17 cellular contexts compared by ENCODE assay signal in genomic region chr5:178213748-178214151, GRCh38. TPM values are rescaled to one million over a fixed set of nuclear protein-coding genes. Genes with fewer than 3 reads are reported as not detected.
DNase-seq lines count a peak whose midpoint lies in the region; ATAC-seq, FAIRE-seq and TF ChIP-seq lines count a peak whose summit lies in the region.
"Had no signal": no experiment of that assay in that cellular context is flagged by ENCODE, and none has a peak within 500 bp of the region (broad histone marks: within the 10 kb centered on the region; RNA-seq: fewer than 3 reads in every experiment).

No MANE protein-coding gene starts in this region.

- no peaks in the 10 kb centered on the region for H3K9me3 ChIP-seq in pancreas
- H3K9me3 ChIP-seq: HAP-1, thyroid gland had no signal

- no peaks in the 10 kb centered on the region for H3K9me3 Mint-ChIP-seq in activated CD4-positive, alpha-beta T cell treated with anti-CD3 and anti-CD28 coated beads for 36 hours (ENCODE audit: low read depth)
- H3K9me3 Mint-ChIP-seq in mesothelial cell of epicardium = no peaks in the 10 kb centered on the region

- 63 to 65% methylated on average over 8 of the region's 8 CpGs for WGBS in pancreas, 2 donors

- H3K4me1 ChIP-seq in pancreas = no peaks in the 10 kb centered on the region
- H3K4me1 ChIP-seq: thyroid gland had no signal

- H3K4me1 Mint-ChIP-seq in activated CD4-positive, alpha-beta T cell treated with anti-CD3 and anti-CD28 coated beads for 36 hours = peaks cover 3% of the 10 kb centered on the region
- H3K4me1 Mint-ChIP-seq in mesothelial cell of epicardium = no peaks in the 10 kb centered on the region

- POLR2A ChIA-PET in activated CD4-positive, alpha-beta T cell treated with anti-CD3 and anti-CD28 coated beads for 36 hours (lab: Charles Lee) = interaction anchor here (0.5 to 2.2 kb wide), 6 partner anchors 9 to 1389 kb away, joined by 3 to 14 read pairs (median 3); partner anchors contain the start of genes HNRNPAB and NHP2

- intact Hi-C loops in activated CD4-positive, alpha-beta T cell treated with anti-CD3 and anti-CD28 coated beads for 36 hours (cut with DNase I, micrococcal nuclease) = no loop called here
- intact Hi-C loops in pancreas (cut with DNase I) = no loop called here

- no peak overlapping the region for H3K4me3 Mint-ChIP-seq in activated CD4-positive, alpha-beta T cell treated with anti-CD3 and anti-CD28 coated beads for 36 hours
- no peak overlapping the region for H3K4me3 Mint-ChIP-seq in mesothelial cell of epicardium

- H3K27me3 ChIP-seq in pancreas = no peaks in the 10 kb centered on the region
- H3K27me3 ChIP-seq: thyroid gland had no signal

- H3K36me3 Mint-ChIP-seq in activated CD4-positive, alpha-beta T cell treated with anti-CD3 and anti-CD28 coated beads for 36 hours (ENCODE audit: low read depth) = peaks cover 59% of the 10 kb centered on the region
- H3K36me3 Mint-ChIP-seq in mesothelial cell of epicardium = peaks cover 25% of the 10 kb centered on the region

- no peak for DNase-seq in activated CD4-positive, alpha-beta T cell treated with anti-CD3 and anti-CD28 coated beads for 36 hours
- no peak for DNase-seq in activated CD4-positive, alpha-beta T cell treated with anti-CD3 and anti-CD28 coated beads for 4 hours
- DNase-seq in NCI-H69 (lab: John Stamatoyannopoulos, UW) (peak; percentile 26), epithelial cell of esophagus (ENCODE audit: low read depth) (peak; percentile 26), pancreas (no peak), 8988T (no peak), mesothelial cell of epicardium (ENCODE audit: low spot score in 2 of 2, unreplicated experiment in 2 of 2) (no peak)
- DNase-seq: DMS 273 treated with DMSO at 0.1 percent for 48 hours, hypothalamus, IMR-90, midbrain, NCI-H2029, thyroid gland had no signal

- H3K27ac ChIP-seq in pancreas = no peak overlapping the region
- H3K27ac ChIP-seq: thyroid gland had no signal

- no peak for FAIRE-seq in pancreas (lab: Jason Lieb, UNC)
- FAIRE-seq: endothelial cell of umbilical vein had no signal

- peak overlapping the region; percentile 21 for H3K27ac Mint-ChIP-seq in activated CD4-positive, alpha-beta T cell treated with anti-CD3 and anti-CD28 coated beads for 36 hours
- no peak overlapping the region for H3K27ac Mint-ChIP-seq in mesothelial cell of epicardium

- CTCF ChIA-PET in activated CD4-positive, alpha-beta T cell treated with anti-CD3 and anti-CD28 coated beads for 36 hours (lab: Charles Lee) = no interaction called here

- H3K36me3 ChIP-seq in pancreas = peaks cover 0 to 64% (median 46%) of the 10 kb centered on the region in 3 donors

- no peaks in the 10 kb centered on the region for H3K27me3 Mint-ChIP-seq in activated CD4-positive, alpha-beta T cell treated with anti-CD3 and anti-CD28 coated beads for 36 hours
- no peaks in the 10 kb centered on the region for H3K27me3 Mint-ChIP-seq in mesothelial cell of epicardium (ENCODE audit: low read depth)

- TF ChIP-seq CTCF in epithelial cell of esophagus (IDR thresholded peaks at IDR 0.05; ENCODE audit: insufficient read depth, low read depth, low read length, missing control alignments) (no peak), pancreas (IDR thresholded peaks at IDR 0.05) (no peak), mesothelial cell of epicardium (IDR thresholded peaks at IDR 0.05; ENCODE audit: unreplicated experiment) (no peak)

- no peak overlapping the region for H3K4me3 ChIP-seq in epithelial cell of esophagus (ENCODE audit: low read length)
- H3K4me3 ChIP-seq in pancreas = no peak overlapping the region
- H3K4me3 ChIP-seq: HAP-1, thyroid gland had no signal

- no peak for ATAC-seq in activated CD4-positive, alpha-beta T cell treated with anti-CD3 and anti-CD28 coated beads for 36 hours
- peak in 3 of 4 donors; percentile 39 to 49 (median 47) for ATAC-seq in pancreas
- ATAC-seq in HG03196 (IDR thresholded peaks at IDR 0.05; ENCODE audit: unreplicated experiment) = no peak

RNA-seq across cellular contexts. Expression of gene HNRNPAB, which starts 9.4 kb away (rescaled TPM):
- total RNA-seq in activated CD4-positive, alpha-beta T cell treated with anti-CD3 and anti-CD28 coated beads for 36 hours = 100 to 1,000 TPM; 258 to 336 TPM
- total RNA-seq in pancreas (10 to 100 TPM; 24.5 to 61.6 (median 44.8) TPM), mesothelial cell of epicardium (198 to 209 TPM (median 204 TPM) in 3 replicates)
- 10 to 100 TPM; 47.0 to 52.7 TPM for polyA plus RNA-seq in pancreas

RNA-seq across cellular contexts. Expression of gene PHYKPL, which starts 18.9 kb away (rescaled TPM):
- 10 to 100 TPM; 67.2 to 68.4 TPM for total RNA-seq in activated CD4-positive, alpha-beta T cell treated with anti-CD3 and anti-CD28 coated beads for 36 hours
- total RNA-seq in pancreas (10 to 100 TPM; 29.3 to 60.3 (median 35.9) TPM), mesothelial cell of epicardium (128 to 137 TPM (median 137 TPM) in 3 replicates)
- 10 to 100 TPM; 78.9 to 83.5 TPM for polyA plus RNA-seq in pancreas

RNA-seq across cellular contexts. Expression of gene GMCL2, which starts 26.6 kb away (rescaled TPM):
- not detected for total RNA-seq in activated CD4-positive, alpha-beta T cell treated with anti-CD3 and anti-CD28 coated beads for 36 hours
- total RNA-seq in pancreas (not detected), mesothelial cell of epicardium (not detected in 3 replicates)
- polyA plus RNA-seq in pancreas = not detected
- total RNA-seq: A673, endothelial cell of umbilical vein, IMR-90, thyroid gland had no signal
- polyA plus RNA-seq: endothelial cell of umbilical vein, IMR-90 had no signal

Comparison
In these comparisons a context has a peak if more than half of its experiments do, and no peak if none do; other contexts are left out.
1. ATAC-seq: peak in pancreas (3 of 4); none in activated CD4-positive, alpha-beta T cell treated with anti-CD3 and anti-CD28 coated beads for 36 hours (single experiment) and HG03196 (single experiment).
2. DNase-seq: peak in NCI-H69 (single experiment) and epithelial cell of esophagus (single experiment); none in activated CD4-positive, alpha-beta T cell treated with anti-CD3 and anti-CD28 coated beads for 36 hours (single experiment), activated CD4-positive, alpha-beta T cell treated with anti-CD3 and anti-CD28 coated beads for 4 hours (0 of 2), pancreas (0 of 6), 8988T (single experiment) and mesothelial cell of epicardium (0 of 2).